ENCODE assay signal across 1 cellular context in the genomic region with DNA sequence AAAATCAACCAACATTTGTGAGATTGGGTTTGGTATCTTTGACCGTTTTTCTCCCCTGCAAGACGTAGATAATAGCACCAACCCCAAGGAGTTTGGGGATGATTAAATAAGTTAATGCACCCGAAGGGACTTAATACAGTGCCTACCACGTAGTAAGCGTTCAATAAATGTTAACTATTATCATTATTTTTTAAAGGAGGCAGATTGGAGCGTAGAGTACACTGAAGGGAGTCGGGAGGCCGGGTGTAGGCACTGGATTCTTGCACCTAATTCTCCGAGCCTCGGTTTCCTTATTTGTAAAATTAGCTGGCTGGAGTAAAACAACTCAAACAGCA.
TF ChIP-seq lines count a peak whose summit lies in the region.

No MANE protein-coding gene starts in this region.

TF ChIP-seq in IMR-90, 13 proteins besides CTCF, POLR2A, EP300 and RAD21 (continued from another document):
- no peak for TF ChIP-seq RFX5 (IDR thresholded peaks at IDR 0.05; ENCODE audit: low read depth, low read length)
- TF ChIP-seq ELK1 (IDR thresholded peaks at IDR 0.05; ENCODE audit: borderline replicate concordance, low read depth, low read length), result no peak
- no peak for TF ChIP-seq CEBPB (IDR thresholded peaks at IDR 0.05; ENCODE audit: low read depth, low read length)
- TF ChIP-seq, protein P1, sequence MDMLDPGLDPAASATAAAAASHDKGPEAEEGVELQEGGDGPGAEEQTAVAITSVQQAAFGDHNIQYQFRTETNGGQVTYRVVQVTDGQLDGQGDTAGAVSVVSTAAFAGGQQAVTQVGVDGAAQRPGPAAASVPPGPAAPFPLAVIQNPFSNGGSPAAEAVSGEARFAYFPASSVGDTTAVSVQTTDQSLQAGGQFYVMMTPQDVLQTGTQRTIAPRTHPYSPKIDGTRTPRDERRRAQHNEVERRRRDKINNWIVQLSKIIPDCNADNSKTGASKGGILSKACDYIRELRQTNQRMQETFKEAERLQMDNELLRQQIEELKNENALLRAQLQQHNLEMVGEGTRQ (IDR thresholded peaks at IDR 0.05; ENCODE audit: low read depth, low read length), result no peak
- TF ChIP-seq SMC3 (IDR thresholded peaks at IDR 0.05; ENCODE audit: low read depth, low read length), result no peak
- no peak for TF ChIP-seq FOS (IDR thresholded peaks at IDR 0.05; ENCODE audit: low read depth, low read length)
- no peak for TF ChIP-seq CHD1 (IDR thresholded peaks at IDR 0.05; ENCODE audit: low read depth, low read length)
- no peak for TF ChIP-seq BHLHE40 (IDR thresholded peaks at IDR 0.05; ENCODE audit: low read depth, low read length)
